ENCODE assay signal across 16 cellular contexts in the genomic region with DNA sequence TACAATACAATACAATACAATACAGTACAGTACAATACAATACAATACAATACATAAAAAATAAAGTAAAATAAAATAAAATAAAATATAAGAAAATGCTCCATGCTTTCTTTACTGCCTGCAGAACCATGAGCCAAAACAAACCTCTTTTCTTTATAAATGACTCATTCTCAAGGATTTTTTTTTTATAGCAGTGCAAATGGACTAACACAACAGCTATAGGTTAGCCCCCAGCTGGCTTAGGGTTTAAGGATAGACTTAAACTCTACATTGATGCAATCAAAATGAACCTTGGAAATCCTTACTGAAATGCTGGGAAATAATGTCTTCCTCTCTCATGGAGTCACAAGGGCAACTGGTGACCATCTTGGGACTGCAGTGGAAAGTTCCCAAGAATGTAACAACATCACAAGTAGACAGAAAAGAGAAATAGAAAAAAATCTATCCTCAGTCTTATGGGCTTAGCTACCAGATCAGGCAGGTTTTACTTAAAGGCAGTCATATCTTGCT.
A peak's percentile ranks its signal among the peaks of the same experiment; 100 is the strongest.
DNase-seq lines count a peak whose midpoint lies in the region; ATAC-seq, FAIRE-seq and TF ChIP-seq lines count a peak whose summit lies in the region.
"Had no signal": no experiment of that assay in that cellular context is flagged by ENCODE, and none has a peak within 500 bp of the region (broad histone marks: within the 10 kb centered on the region; RNA-seq: fewer than 3 reads in every experiment).

No MANE protein-coding gene starts in this region.

- H3K79me2 ChIP-seq in ACC112 (ENCODE audit: control insufficient read depth, insufficient read depth, low read length, unreplicated experiment) (no peaks in the 10 kb centered on the region), HCT116 (ENCODE audit: insufficient read depth, low read length) (no peaks in the 10 kb centered on the region)

- ATAC-seq in HCT116, result no peak
- ATAC-seq in HG03280 (IDR thresholded peaks at IDR 0.05; ENCODE audit: unreplicated experiment), result no peak
- ATAC-seq in GM21367 (IDR thresholded peaks at IDR 0.05; ENCODE audit: unreplicated experiment), result no peak
- ATAC-seq: Panc1 had no signal

- H3K9ac ChIP-seq in HCT116 (ENCODE audit: low read length), result no peak overlapping the region

- intact Hi-C loops in HCT116 (cut with micrococcal nuclease), result no loop called here

- no peak for DNase-seq in HCT116 (ENCODE audit: low read depth, low spot score)
- peak; percentile 13 for DNase-seq in bronchial epithelial cell (ENCODE audit: low read depth)
- peak; percentile 53 for DNase-seq in iris pigment epithelial cell (ENCODE audit: low read depth)
- no peak for DNase-seq in NK-92 treated with Interleukin-12 subunit alpha and Interleukin-12 subunit beta, amount 100 ng/mL, for 24 hours (lab: John Stamatoyannopoulos, UW)
- DNase-seq in activated naive CD4-positive, alpha-beta T cell treated with anti-CD3 and anti-CD28 coated beads, Interleukin-2, amount 50 U/mL, for 16 hours, result no peak
- DNase-seq: C1 segment of cervical spinal cord; CD8-positive, alpha-beta memory T cell; DMS53; NCI-H1417 treated with DMSO at 0.1 percent for 48 hours; NCI-H187 treated with DMSO at 0.1 percent for 48 hours; NCI-H226; NCI-H524 treated with DMSO at 0.1 percent for 48 hours had no signal

- FAIRE-seq in bronchial epithelial cell (lab: Jason Lieb, UNC), result no peak

- 0 out of 2 replicates have a peak overlapping the region, but pooled peaks have one; percentile 20 for H3K4me2 ChIP-seq in HCT116 (ENCODE audit: low read length)

- H3K4me3 ChIP-seq in ACC112 (ENCODE audit: low read depth, low read length) (no peak overlapping the region), HCT116 (replicated peaks in 1 of 2; ENCODE audit: low read depth in 1 of 2, low read length in 2 of 2) (no peak overlapping the region), bronchial epithelial cell (ENCODE audit: low read depth, low read length) (no peak overlapping the region)

- RAD21 ChIA-PET in HCT116 (lab: Charles Lee; ENCODE audit: low non-redundant PET in 1 of 2, low total read pairs in 2 of 2, uncharacterized antibody in 2 of 2, unreplicated experiment in 2 of 2), result interaction anchor here in 1 of 2 experiments (0.7 kb wide), 1 partner anchor 30 kb away, joined by 4 read pairs; no protein-coding TSS in a partner anchor

- POLR2A ChIA-PET in HCT116 (lab: Charles Lee), result no interaction called here

- H3K27ac ChIP-seq in ACC112 (ENCODE audit: low read depth, low read length) (no peak overlapping the region), HCT116 (ENCODE audit: low read depth, low read length) (no peak overlapping the region)

- CTCF ChIA-PET in HCT116 (lab: Charles Lee), result no interaction called here

- no peaks in the 10 kb centered on the region for H3K27me3 ChIP-seq in ACC112 (ENCODE audit: insufficient read depth, low read length)
- no peaks in the 10 kb centered on the region for H3K27me3 ChIP-seq in HCT116 (ENCODE audit: insufficient read depth, low read length)
- no peaks in the 10 kb centered on the region for H3K27me3 ChIP-seq in bronchial epithelial cell (ENCODE audit: control insufficient read depth, insufficient read depth, low read length)

- TF ChIP-seq RAD21 in HCT116 (IDR thresholded peaks at IDR 0.05; ENCODE audit: low read depth), result no peak

- H3K36me3 ChIP-seq in ACC112 (ENCODE audit: insufficient read depth, low read length) (no peaks in the 10 kb centered on the region), HCT116 (ENCODE audit: control insufficient read depth in 1 of 2, insufficient read depth in 2 of 2, low read length in 2 of 2) (no peaks in the 10 kb centered on the region), bronchial epithelial cell (ENCODE audit: control insufficient read depth, insufficient read depth, low read length) (no peaks in the 10 kb centered on the region)

- H4K20me1 ChIP-seq in HCT116 (ENCODE audit: insufficient read depth), result no peaks in the 10 kb centered on the region

- no peaks in the 10 kb centered on the region for H3K9me3 ChIP-seq in HCT116 (ENCODE audit: control insufficient read depth in 1 of 2, insufficient read depth in 1 of 2, low read depth in 1 of 2, low read length in 2 of 2)

- H3K4me1 ChIP-seq in ACC112 (ENCODE audit: control insufficient read depth, insufficient read depth, low read length, unreplicated experiment), result peaks cover 7% of the 10 kb centered on the region
- peaks cover 21 to 51% of the 10 kb centered on the region in 2 experiments; a peak in 3 of 4 replicates for H3K4me1 ChIP-seq in HCT116 (ENCODE audit: control insufficient read depth in 1 of 2, insufficient read depth in 2 of 2, low read length in 2 of 2)

- BruUV-seq in HCT116 (replicated peaks; lab: Mats Ljungman, UMichigan), result no TSS peak

- TF ChIP-seq CTCF in HCT116 (IDR thresholded peaks at IDR 0.05 in 2 of 3, conservative IDR thresholded peaks at IDR 0.05 in 1 of 3; ENCODE audit: borderline replicate concordance in 1 of 3, insufficient read depth in 1 of 3, low read depth in 2 of 3, low read length in 2 of 3), result no peak
- TF ChIP-seq CTCF in bronchial epithelial cell (IDR thresholded peaks at IDR 0.05; ENCODE audit: insufficient read depth, low read length, severe bottlenecking), result no peak

- no peak for TF ChIP-seq POLR2A in HCT116 (IDR thresholded peaks at IDR 0.05; ENCODE audit: borderline replicate concordance, extremely low read depth, insufficient read depth, insufficient read length)

- peak overlapping the region; percentile 31 for H2AFZ ChIP-seq in ACC112 (ENCODE audit: low read length, unreplicated experiment)
- peak overlapping the region; percentile 70 for H2AFZ ChIP-seq in HCT116 (ENCODE audit: low read depth, low read length, poor library complexity, severe bottlenecking)

- H3K9me2 ChIP-seq in HCT116 (ENCODE audit: insufficient read depth), result no peaks in the 10 kb centered on the region

TF ChIP-seq in HCT116, 20 proteins besides CTCF, POLR2A, EP300 and RAD21:
- no peak for TF ChIP-seq MAX (IDR thresholded peaks at IDR 0.05)
- no peak for TF ChIP-seq FOSL1 (IDR thresholded peaks at IDR 0.05; ENCODE audit: low read depth)
- no peak for TF ChIP-seq EZH2phosphoT487 (IDR thresholded peaks at IDR 0.05; ENCODE audit: borderline replicate concordance)
- TF ChIP-seq ELF1 (IDR thresholded peaks at IDR 0.05; ENCODE audit: borderline replicate concordance, low read depth), result no peak
- no peak for TF ChIP-seq EGR1 (IDR thresholded peaks at IDR 0.05; ENCODE audit: low read depth)
- no peak for TF ChIP-seq CBX3 (IDR thresholded peaks at IDR 0.05; ENCODE audit: low read depth)
- no peak for TF ChIP-seq SP1 (IDR thresholded peaks at IDR 0.05; ENCODE audit: low read depth)
- no peak for TF ChIP-seq EZH2 (IDR thresholded peaks at IDR 0.05)
- TF ChIP-seq TCF7L2 (IDR thresholded peaks at IDR 0.05; ENCODE audit: borderline replicate concordance, extremely low read depth, insufficient read depth, insufficient read length), result no peak
- no peak for TF ChIP-seq ZNF274 (IDR thresholded peaks at IDR 0.05; ENCODE audit: low read depth, low read length)
- TF ChIP-seq, protein P1, sequence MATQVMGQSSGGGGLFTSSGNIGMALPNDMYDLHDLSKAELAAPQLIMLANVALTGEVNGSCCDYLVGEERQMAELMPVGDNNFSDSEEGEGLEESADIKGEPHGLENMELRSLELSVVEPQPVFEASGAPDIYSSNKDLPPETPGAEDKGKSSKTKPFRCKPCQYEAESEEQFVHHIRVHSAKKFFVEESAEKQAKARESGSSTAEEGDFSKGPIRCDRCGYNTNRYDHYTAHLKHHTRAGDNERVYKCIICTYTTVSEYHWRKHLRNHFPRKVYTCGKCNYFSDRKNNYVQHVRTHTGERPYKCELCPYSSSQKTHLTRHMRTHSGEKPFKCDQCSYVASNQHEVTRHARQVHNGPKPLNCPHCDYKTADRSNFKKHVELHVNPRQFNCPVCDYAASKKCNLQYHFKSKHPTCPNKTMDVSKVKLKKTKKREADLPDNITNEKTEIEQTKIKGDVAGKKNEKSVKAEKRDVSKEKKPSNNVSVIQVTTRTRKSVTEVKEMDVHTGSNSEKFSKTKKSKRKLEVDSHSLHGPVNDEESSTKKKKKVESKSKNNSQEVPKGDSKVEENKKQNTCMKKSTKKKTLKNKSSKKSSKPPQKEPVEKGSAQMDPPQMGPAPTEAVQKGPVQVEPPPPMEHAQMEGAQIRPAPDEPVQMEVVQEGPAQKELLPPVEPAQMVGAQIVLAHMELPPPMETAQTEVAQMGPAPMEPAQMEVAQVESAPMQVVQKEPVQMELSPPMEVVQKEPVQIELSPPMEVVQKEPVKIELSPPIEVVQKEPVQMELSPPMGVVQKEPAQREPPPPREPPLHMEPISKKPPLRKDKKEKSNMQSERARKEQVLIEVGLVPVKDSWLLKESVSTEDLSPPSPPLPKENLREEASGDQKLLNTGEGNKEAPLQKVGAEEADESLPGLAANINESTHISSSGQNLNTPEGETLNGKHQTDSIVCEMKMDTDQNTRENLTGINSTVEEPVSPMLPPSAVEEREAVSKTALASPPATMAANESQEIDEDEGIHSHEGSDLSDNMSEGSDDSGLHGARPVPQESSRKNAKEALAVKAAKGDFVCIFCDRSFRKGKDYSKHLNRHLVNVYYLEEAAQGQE (IDR thresholded peaks at IDR 0.05; ENCODE audit: low read depth), result no peak
- TF ChIP-seq JUND (IDR thresholded peaks at IDR 0.05), result no peak
- TF ChIP-seq CEBPB (IDR thresholded peaks at IDR 0.05; ENCODE audit: low read depth), result no peak
- no peak for TF ChIP-seq SIN3A (IDR thresholded peaks at IDR 0.05; ENCODE audit: low read depth)
- TF ChIP-seq POLR2AphosphoS5 (IDR thresholded peaks at IDR 0.05; ENCODE audit: low read depth, low read length), result no peak
- TF ChIP-seq YY1 (IDR thresholded peaks at IDR 0.05; ENCODE audit: extremely low read depth, insufficient replicate concordance, low read depth, low read length), result no peak
- no peak for TF ChIP-seq SRF (IDR thresholded peaks at IDR 0.05; ENCODE audit: low read depth)

Comparison
In these comparisons a context has a peak if more than half of its experiments do, and no peak if none do; other contexts are left out.
1. DNase-seq: peak in bronchial epithelial cell (single experiment) and iris pigment epithelial cell (single experiment); none in HCT116 (single experiment), NK-92 treated with Interleukin-12 subunit alpha and Interleukin-12 subunit beta, amount 100 ng/mL, for 24 hours (single experiment) and activated naive CD4-positive, alpha-beta T cell treated with anti-CD3 and anti-CD28 coated beads, Interleukin-2, amount 50 U/mL, for 16 hours (single experiment).